19 cellular contexts compared by ENCODE assay signal in the genomic region with DNA sequence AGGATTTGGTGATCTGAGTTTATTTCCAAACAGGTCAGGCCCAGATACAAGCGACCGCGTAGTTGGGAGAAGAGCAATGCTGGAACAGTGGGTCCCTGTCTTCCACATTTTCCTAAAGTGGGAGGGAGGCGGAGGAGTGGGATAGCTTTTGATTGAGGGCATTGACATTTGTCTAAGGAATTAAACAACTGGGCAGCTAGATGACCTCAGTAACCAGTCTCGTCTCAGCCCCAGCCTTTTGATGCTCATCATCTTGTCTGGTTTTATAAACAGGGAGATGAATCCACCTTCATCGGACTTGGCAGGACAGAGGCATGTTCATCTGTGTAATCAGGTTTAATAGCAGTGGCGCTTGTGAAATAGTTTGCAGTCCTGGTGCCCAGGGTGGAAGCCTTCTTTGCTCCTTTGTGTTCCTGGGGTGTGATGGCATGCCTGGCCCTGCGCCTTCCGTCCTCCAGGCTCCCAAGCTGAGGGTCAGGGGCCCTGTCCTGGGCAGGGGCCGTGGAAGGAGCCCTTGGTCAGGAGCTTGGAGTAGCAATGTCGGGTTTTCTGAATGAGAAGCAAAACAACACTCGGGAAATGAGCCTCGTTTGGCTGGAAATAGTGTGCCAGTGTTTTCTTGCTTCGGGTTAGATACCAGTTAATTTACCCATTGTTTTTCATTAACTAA.
"Had no signal": no experiment of that assay in that cellular context is flagged by ENCODE, and none has a peak within 500 bp of the region (broad histone marks: within the 10 kb centered on the region; RNA-seq: fewer than 3 reads in every experiment).

No MANE protein-coding gene starts in this region.

- H3K9me3 Mint-ChIP-seq: activated B cell treated with CpG ODN at 0.5 μM for 24 hours; activated CD4-positive, alpha-beta memory T cell treated with anti-CD3 and anti-CD28 coated beads, Interleukin-2, amount 10 ng/mL, durations not matched to agents 7 days and 5 days; immature natural killer cell; nephron; T-cell had no signal

- H3K27ac ChIP-seq: esophagus squamous epithelium, lower lobe of right lung, transverse colon had no signal

- H3K36me3 ChIP-seq: esophagus squamous epithelium, lower lobe of right lung, transverse colon had no signal

- H3K4me3 ChIP-seq: esophagus squamous epithelium, lower lobe of right lung, transverse colon had no signal

- H3K27me3 Mint-ChIP-seq: activated B cell treated with CpG ODN at 0.5 μM for 24 hours; activated CD4-positive, alpha-beta memory T cell treated with anti-CD3 and anti-CD28 coated beads, Interleukin-2, amount 10 ng/mL, durations not matched to agents 7 days and 5 days; activated naive CD8-positive, alpha-beta T cell; T-cell had no signal

- H3K36me3 Mint-ChIP-seq: activated naive CD8-positive, alpha-beta T cell; immature natural killer cell had no signal

- H3K4me3 Mint-ChIP-seq: activated B cell treated with CpG ODN at 0.5 μM for 24 hours; activated CD4-positive, alpha-beta memory T cell treated with anti-CD3 and anti-CD28 coated beads, Interleukin-2, amount 10 ng/mL, durations not matched to agents 7 days and 5 days; activated naive CD8-positive, alpha-beta T cell; immature natural killer cell; nephron; T-cell had no signal

- ATAC-seq: stimulated activated naive CD8-positive, alpha-beta T cell treated with anti-CD3 and anti-CD28 coated beads, Interleukin-15, Interleukin-2, amounts not matched to agents 100 U/mL and 50 U/mL, for 24 hours; T-cell had no signal

- H3K9me3 ChIP-seq: esophagus squamous epithelium, lower lobe of right lung, transverse colon had no signal

- H3K27ac Mint-ChIP-seq: activated B cell treated with CpG ODN at 0.5 μM for 24 hours; activated CD4-positive, alpha-beta memory T cell treated with anti-CD3 and anti-CD28 coated beads, Interleukin-2, amount 10 ng/mL, durations not matched to agents 7 days and 5 days; nephron; T-cell had no signal

- H3K27me3 ChIP-seq: esophagus squamous epithelium, transverse colon had no signal

- DNase-seq: activated B cell treated with CpG ODN at 0.5 μM for 24 hours; activated CD4-positive, alpha-beta memory T cell treated with anti-CD3 and anti-CD28 coated beads, Interleukin-2, amount 10 ng/mL, durations not matched to agents 7 days and 5 days; activated CD4-positive, alpha-beta T cell treated with anti-CD3 and anti-CD28 coated beads for 48 hours; activated gamma-delta T cell treated with Interleukin-2 at 50 U/mL for 16 hours; dermis blood vessel endothelial cell; effector memory CD4-positive, alpha-beta T cell; esophagus squamous epithelium; immature natural killer cell; lower lobe of right lung; nucleus accumbens; retina; stimulated activated CD4-positive, alpha-beta T cell treated with anti-CD3 and anti-CD28 coated beads, Interleukin-2, amount 100 ng/mL, for 24 hours; stimulated activated naive CD8-positive, alpha-beta T cell treated with anti-CD3 and anti-CD28 coated beads, Interleukin-15, Interleukin-2, amounts not matched to agents 100 U/mL and 50 U/mL, for 24 hours; substantia nigra; T-cell; T-helper 9 cell; transverse colon had no signal
